9 cellular contexts compared by ENCODE assay signal in the genomic region with DNA sequence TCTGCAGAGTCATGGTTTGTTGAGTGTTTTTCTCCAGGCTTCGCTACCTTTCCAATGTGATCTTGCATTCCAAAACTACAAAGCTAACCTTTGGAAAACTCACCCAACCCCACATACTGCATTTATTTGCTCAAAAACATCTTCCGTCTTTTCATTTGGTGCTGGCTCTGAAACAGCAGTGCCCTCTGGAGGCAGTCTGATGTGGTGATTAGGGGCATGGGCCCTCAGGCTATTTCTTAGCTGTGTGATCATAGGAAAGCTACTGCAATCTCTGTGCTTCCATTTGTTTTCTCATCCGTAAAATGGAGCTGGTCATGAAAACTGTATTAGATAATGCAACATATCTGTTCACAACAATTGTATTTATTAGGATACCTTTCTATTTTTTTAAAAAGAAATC. TPM values are rescaled to one million over a fixed set of nuclear protein-coding genes. Genes with fewer than 3 reads are reported as not detected.
DNase-seq lines count a peak whose midpoint lies in the region; ATAC-seq and TF ChIP-seq lines count a peak whose summit lies in the region.
"Had no signal": no experiment of that assay in that cellular context is flagged by ENCODE, and none has a peak within 500 bp of the region (broad histone marks: within the 10 kb centered on the region; RNA-seq: fewer than 3 reads in every experiment).

No MANE protein-coding gene starts in this region.

- H3K4me3 ChIP-seq in SK-N-SH (ENCODE audit: low read depth in 2 of 2, low read length in 1 of 2) (no peak overlapping the region; a peak in 1 of 4 replicates), stomach (no peak overlapping the region)

- peaks cover 0 to 13% of the 10 kb centered on the region in 2 experiments for H3K36me3 ChIP-seq in SK-N-SH (replicated peaks in 1 of 2; ENCODE audit: control insufficient read depth in 1 of 2, insufficient read depth in 2 of 2, low read length in 1 of 2)
- peaks cover 3 to 30% (median 11%) of the 10 kb centered on the region in 4 donors for H3K36me3 ChIP-seq in stomach

- H3K27me3 Mint-ChIP-seq in immature natural killer cell (ENCODE audit: low read depth in 3 of 3): no peaks in the 10 kb centered on the region
- H3K27me3 Mint-ChIP-seq: stimulated activated naive CD8-positive, alpha-beta T cell treated with anti-CD3 and anti-CD28 coated beads, Interleukin-15, Interleukin-2, amounts not matched to agents 100 ng/mL and 50 ng/mL, for 24 hours had no signal

- no peaks in the 10 kb centered on the region for H4K20me1 ChIP-seq in SK-N-SH (ENCODE audit: insufficient read depth)

- TF ChIP-seq EP300 in SK-N-SH (IDR thresholded peaks at IDR 0.05; ENCODE audit: borderline replicate concordance in 1 of 2, low read depth in 1 of 2, low read length in 1 of 2) (no peak), stomach (IDR thresholded peaks at IDR 0.05) (no peak)

- H3K9me3 Mint-ChIP-seq in immature natural killer cell: no peaks in the 10 kb centered on the region
- H3K9me3 Mint-ChIP-seq: stimulated activated naive CD8-positive, alpha-beta T cell treated with anti-CD3 and anti-CD28 coated beads, Interleukin-15, Interleukin-2, amounts not matched to agents 100 ng/mL and 50 ng/mL, for 24 hours had no signal

- TF ChIP-seq POLR2A in stomach (IDR thresholded peaks at IDR 0.05): no peak

- peaks cover 4% of the 10 kb centered on the region in 2 donors for H3K4me1 Mint-ChIP-seq in immature natural killer cell

- H3K4me2 ChIP-seq in SK-N-SH: no peak overlapping the region

- no peak overlapping the region for H3K9ac ChIP-seq in SK-N-SH

- peaks cover 8 to 11% (median 10%) of the 10 kb centered on the region in 3 donors for H3K36me3 Mint-ChIP-seq in immature natural killer cell

- peak overlapping the region in 2 of 6 donors; percentile 16 to 36 for H3K27ac Mint-ChIP-seq in immature natural killer cell

- no peaks in the 10 kb centered on the region for H3K27me3 ChIP-seq in SK-N-SH (ENCODE audit: insufficient read depth)
- H3K27me3 ChIP-seq in stomach: no peaks in the 10 kb centered on the region

- H3K4me1 ChIP-seq in SK-N-SH (ENCODE audit: control insufficient read depth in 1 of 2, insufficient read depth in 2 of 2, low read depth in 1 of 2, low read length in 1 of 2) (peaks cover 0 to 6% of the 10 kb centered on the region in 2 experiments; a peak in 2 of 4 replicates), stomach (peaks cover 0 to 30% (median 5%) of the 10 kb centered on the region in 4 donors)

- no peaks in the 10 kb centered on the region for H3F3A ChIP-seq in SK-N-SH (replicated peaks; ENCODE audit: insufficient read depth)

- TF ChIP-seq RAD21 in SK-N-SH (IDR thresholded peaks at IDR 0.05; ENCODE audit: low read length): peak; percentile 66

- no peaks in the 10 kb centered on the region for H3K9me2 ChIP-seq in SK-N-SH

- 84% methylated on average over 3 of the region's 3 CpGs for WGBS in SK-N-SH (ENCODE audit: low lambda C conversion rate)
- 56 to 74% (median 63%) methylated on average over 3 of the region's 3 CpGs for WGBS in stomach, 5 donors

- peak; percentile 71 for DNase-seq in Ammon's horn (ENCODE audit: low spot score)
- no peak for DNase-seq in GM13976 (ENCODE audit: low spot score)
- peak; percentile 30 for DNase-seq in SK-N-SH
- DNase-seq in globus pallidus (ENCODE audit: low spot score): peak; percentile 48
- peak; percentile 35 for DNase-seq in stomach
- DNase-seq in immature natural killer cell: no peak
- no peak for DNase-seq in NCI-H526 treated with DMSO at 0.1 percent for 48 hours (lab: John Stamatoyannopoulos, UW)

- no peak for ATAC-seq in GM19397 (IDR thresholded peaks at IDR 0.05; ENCODE audit: unreplicated experiment)

- intact Hi-C loops in stomach (cut with DNase I; ENCODE audit: low total_unique reads): no loop called here

- CTCF ChIA-PET in SK-N-SH (lab: Yijun Ruan, JAX): interaction anchor here (0.5 to 3.8 kb wide), 14 partner anchors 9 to 513 kb away, joined by 3 to 70 read pairs (median 4); no protein-coding TSS in a partner anchor

- in situ Hi-C loops in GM13976 (cut with MboI; ENCODE audit: low sequenced_read_pairs, unreplicated experiment): loop anchor here (25.0 kb wide), 1 partner anchor 512 kb away; no protein-coding TSS in a partner anchor

- H3K79me2 ChIP-seq in SK-N-SH (ENCODE audit: insufficient read depth): no peaks in the 10 kb centered on the region

- no peak overlapping the region for H2AFZ ChIP-seq in SK-N-SH (ENCODE audit: low read depth)

- H3K9me3 ChIP-seq in SK-N-SH: no peaks in the 10 kb centered on the region
- no peaks in the 10 kb centered on the region for H3K9me3 ChIP-seq in stomach

- no peak overlapping the region for H3K4me3 Mint-ChIP-seq in immature natural killer cell
- H3K4me3 Mint-ChIP-seq: stimulated activated naive CD8-positive, alpha-beta T cell treated with anti-CD3 and anti-CD28 coated beads, Interleukin-15, Interleukin-2, amounts not matched to agents 100 ng/mL and 50 ng/mL, for 24 hours had no signal

- POLR2A ChIA-PET in SK-N-SH (lab: Yijun Ruan, JAX): no interaction called here

- TF ChIP-seq CTCF in GM13976 (IDR thresholded peaks at IDR 0.05; ENCODE audit: borderline replicate concordance, control extremely low read depth, extremely low read depth, insufficient read depth, missing control alignments) (peak; percentile 33), SK-N-SH (IDR thresholded peaks at IDR 0.05) (peak; percentile 76), stomach (IDR thresholded peaks at IDR 0.05) (peak in 4 of 7 experiments; percentile 21 to 43 (median 34))

- H3K27ac ChIP-seq in SK-N-SH (ENCODE audit: low read depth in 2 of 2, low read length in 1 of 2) (no peak overlapping the region), stomach (no peak overlapping the region)

TF ChIP-seq in SK-N-SH, 30 proteins besides CTCF, POLR2A, EP300 and RAD21:
- TF ChIP-seq SIN3A (IDR thresholded peaks at IDR 0.05; ENCODE audit: borderline replicate concordance, low read depth, low read length): no peak
- no peak for TF ChIP-seq CHD2 (IDR thresholded peaks at IDR 0.05; ENCODE audit: low read length, partially characterized antibody)
- no peak for TF ChIP-seq TCF12 (IDR thresholded peaks at IDR 0.05)
- no peak for TF ChIP-seq JUND (IDR thresholded peaks at IDR 0.05)
- peak; percentile 59 for TF ChIP-seq SMC3 (IDR thresholded peaks at IDR 0.05; ENCODE audit: low read depth, low read length)
- TF ChIP-seq, protein P1, sequence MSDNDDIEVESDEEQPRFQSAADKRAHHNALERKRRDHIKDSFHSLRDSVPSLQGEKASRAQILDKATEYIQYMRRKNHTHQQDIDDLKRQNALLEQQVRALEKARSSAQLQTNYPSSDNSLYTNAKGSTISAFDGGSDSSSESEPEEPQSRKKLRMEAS (IDR thresholded peaks at IDR 0.05; ENCODE audit: low read depth): no peak

RNA-seq across cellular contexts. Expression of a gene that starts 47.0 kb away (rescaled TPM):
- polyA plus RNA-seq in SK-N-SH (2012; rRNA removed) (21.1 and 21.9 TPM in 2 replicates), stomach (100 to 1,000 TPM in 1 of 3 donors, 10 to 100 TPM in 2; 65.1 to 101 (median 86.7) TPM), immature natural killer cell (10 to 100 TPM; 53.3 to 98.2 (median 70.1) TPM)
- polyA plus RNA-seq in SK-N-SH (2012; cell fraction: cytosol; rRNA removed): 24.4 and 25.3 TPM in 2 replicates
- 9.3 and 9.7 TPM in 2 replicates for polyA plus RNA-seq in SK-N-SH (2012; cell fraction: nucleus; rRNA removed)
- 10 to 100 TPM in 2 of 5 donors, 1 to 10 TPM in 1, not detected in 2; 5.7 to 31.0 (median 17.9) TPM for total RNA-seq in stomach

Comparison
In these comparisons a context has a peak if more than half of its experiments do, and no peak if none do; other contexts are left out.
1. DNase-seq: peak in Ammon's horn (single experiment), SK-N-SH (single experiment), globus pallidus (single experiment) and stomach (single experiment); none in GM13976 (single experiment), immature natural killer cell (0 of 3) and NCI-H526 treated with DMSO at 0.1 percent for 48 hours (single experiment).
2. Peak in every context shown above with its lines, with median percentiles within 50 percentile points of each other: CTCF ChIP-seq.